In the genomic region with DNA sequence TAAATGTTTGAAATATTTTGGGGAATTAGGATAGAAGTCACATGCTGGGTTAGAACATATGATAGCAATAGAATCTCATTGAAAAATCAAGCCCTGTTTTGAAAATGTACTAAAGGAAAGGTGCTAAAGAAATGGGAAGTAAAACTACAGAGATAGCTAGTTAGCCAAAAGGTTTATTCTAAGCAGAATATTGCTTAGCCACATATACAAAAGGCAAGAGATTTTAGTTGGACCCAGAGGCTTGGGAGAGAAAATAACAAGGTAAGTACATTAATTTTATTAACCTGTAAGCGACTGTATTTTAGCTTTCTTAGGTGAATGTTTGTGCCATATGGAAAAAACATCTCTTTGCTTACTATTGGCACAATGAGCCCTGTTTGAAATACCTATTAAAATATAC, we compare ENCODE assay signal across 21 cellular contexts.
"Had no signal": no experiment of that assay in that cellular context is flagged by ENCODE, and none has a peak within 500 bp of the region (broad histone marks: within the 10 kb centered on the region; RNA-seq: fewer than 3 reads in every experiment).

No MANE protein-coding gene starts in this region.

- H3K36me3 Mint-ChIP-seq: stimulated activated effector memory CD8-positive, alpha-beta T cell treated with anti-CD3 and anti-CD28 coated beads, Interleukin-12 subunit alpha, Interleukin-12 subunit beta, amount 100 ng/mL, for 72 hours had no signal

- ATAC-seq: effector memory CD8-positive, alpha-beta T cell; naive thymus-derived CD4-positive, alpha-beta T cell; sciatic nerve; stimulated activated effector memory CD8-positive, alpha-beta T cell treated with anti-CD3 and anti-CD28 coated beads, Interleukin-12 subunit alpha, Interleukin-12 subunit beta, amount 100 ng/mL, for 72 hours had no signal

- H3K27me3 Mint-ChIP-seq: effector memory CD8-positive, alpha-beta T cell; naive thymus-derived CD4-positive, alpha-beta T cell had no signal

- H3K4me3 ChIP-seq: lung, prostate gland, right atrium auricular region, stomach, thyroid gland, vagina had no signal

- H3K9me3 Mint-ChIP-seq: effector memory CD8-positive, alpha-beta T cell; naive thymus-derived CD4-positive, alpha-beta T cell; nephron progenitor cell; stimulated activated effector memory CD8-positive, alpha-beta T cell treated with anti-CD3 and anti-CD28 coated beads, Interleukin-12 subunit alpha, Interleukin-12 subunit beta, amount 100 ng/mL, for 72 hours had no signal

- H3K4me3 Mint-ChIP-seq: effector memory CD8-positive, alpha-beta T cell; naive thymus-derived CD4-positive, alpha-beta T cell; nephron progenitor cell; stimulated activated effector memory CD8-positive, alpha-beta T cell treated with anti-CD3 and anti-CD28 coated beads, Interleukin-12 subunit alpha, Interleukin-12 subunit beta, amount 100 ng/mL, for 72 hours had no signal

- DNase-seq: cortex of kidney; effector memory CD8-positive, alpha-beta T cell; erythroblast; head of caudate nucleus; mesendoderm; midbrain; naive thymus-derived CD4-positive, alpha-beta T cell; nephron progenitor cell; nucleus accumbens; stimulated activated CD4-positive, alpha-beta T cell treated with anti-CD3 and anti-CD28 coated beads, Interleukin-2, amount 100 ng/mL, for 24 hours; stimulated activated CD4-positive, alpha-beta T cell treated with anti-CD3 and anti-CD28 coated beads, Interleukin-4, amount 100 ng/mL, for 24 hours; stimulated activated naive CD4-positive, alpha-beta T cell treated with Interleukin-2 at 50 U/mL for 16 hours; stomach; thyroid gland; trophoblast cell had no signal

- H3K36me3 ChIP-seq: prostate gland, right atrium auricular region, stomach, thyroid gland, vagina had no signal

- H3K27ac Mint-ChIP-seq: naive thymus-derived CD4-positive, alpha-beta T cell; stimulated activated effector memory CD8-positive, alpha-beta T cell treated with anti-CD3 and anti-CD28 coated beads, Interleukin-12 subunit alpha, Interleukin-12 subunit beta, amount 100 ng/mL, for 72 hours had no signal

- H3K27ac ChIP-seq: prostate gland, right atrium auricular region, stomach, thyroid gland, vagina had no signal

- H3K9me3 ChIP-seq: prostate gland, right atrium auricular region, stomach, thyroid gland, vagina had no signal

- H3K27me3 ChIP-seq: right atrium auricular region, stomach, thyroid gland, vagina had no signal
